In the genomic region with DNA sequence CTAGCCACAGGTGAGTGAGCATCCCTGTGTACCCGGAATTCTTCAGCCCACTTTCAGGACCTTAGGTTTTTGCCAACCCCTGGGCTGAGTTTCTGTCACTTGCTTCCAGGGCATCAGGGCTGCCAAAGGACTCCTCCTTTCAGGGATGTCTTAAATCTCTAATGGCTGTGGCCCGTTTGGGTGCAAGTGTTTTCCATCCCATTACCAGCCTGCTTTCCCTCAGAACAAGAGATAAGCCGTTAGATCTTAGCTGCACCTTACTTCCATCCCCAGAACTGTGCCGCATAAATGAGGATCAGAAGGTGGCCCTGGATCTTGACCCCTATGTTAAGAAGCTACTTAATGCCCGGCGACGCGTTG, we compare ENCODE assay signal across 1 cellular context.
TF ChIP-seq lines count a peak whose summit lies in the region.

No MANE protein-coding gene starts in this region.

TF ChIP-seq in HCT116, 20 proteins besides CTCF, POLR2A, EP300 and RAD21 (continued from another document):
- TF ChIP-seq REST (IDR thresholded peaks at IDR 0.05; ENCODE audit: low read depth) (no peak), YY1 (IDR thresholded peaks at IDR 0.05; ENCODE audit: extremely low read depth, insufficient replicate concordance, low read depth, low read length) (no peak), POLR2AphosphoS5 (IDR thresholded peaks at IDR 0.05; ENCODE audit: low read depth, low read length) (no peak), ZFX (IDR thresholded peaks at IDR 0.05) (no peak)
